Comparison of ENCODE assay signal across 8 cellular contexts in the genomic region with DNA sequence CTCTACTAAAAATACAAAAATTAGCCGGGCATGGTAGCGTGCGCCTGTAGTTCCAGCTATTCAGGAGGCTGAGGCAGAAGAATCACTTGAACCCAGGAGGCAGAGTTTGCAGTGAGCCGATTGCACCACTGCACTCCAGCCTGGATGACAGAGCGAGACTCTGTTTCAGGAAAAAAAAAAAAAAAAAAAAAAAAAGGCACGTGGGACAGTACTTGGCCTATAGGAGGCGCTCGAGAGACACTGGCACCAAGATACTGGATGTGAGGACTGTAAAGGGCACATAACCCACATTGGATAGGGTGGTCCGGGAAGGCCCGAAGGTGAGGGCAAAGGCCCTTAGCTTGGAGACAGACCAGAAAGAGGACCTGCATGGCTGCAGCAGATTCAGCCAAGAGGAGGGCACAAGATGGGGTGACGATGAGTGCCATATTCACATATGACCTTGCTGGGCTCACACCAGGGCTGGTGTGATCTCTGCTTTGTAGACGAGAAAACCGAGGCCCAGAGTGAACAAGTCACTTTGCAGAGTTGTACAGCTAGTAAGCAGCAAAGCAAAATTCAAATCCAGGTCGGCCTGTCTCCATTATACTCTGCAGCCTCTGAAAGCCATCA.
DNase-seq lines count a peak whose midpoint lies in the region; ATAC-seq and TF ChIP-seq lines count a peak whose summit lies in the region.

No MANE protein-coding gene starts in this region.

- intact Hi-C loops in Caco-2 (cut with micrococcal nuclease; ENCODE audit: unreplicated experiment), result no loop called here

- H3K27ac ChIP-seq in GM23248 (no peak overlapping the region), SJCRH30 (no peak overlapping the region), trophoblast cell (ENCODE audit: low read depth, low read length) (no peak overlapping the region)

- no peaks in the 10 kb centered on the region for H3K4me1 Mint-ChIP-seq in Caco-2 (ENCODE audit: low read depth, unreplicated experiment)

- no peak overlapping the region for H2BK5ac ChIP-seq in trophoblast cell (ENCODE audit: low read depth, low read length, poor library complexity)

- 0 out of 2 replicates have a peak, but pooled peaks cover 6% of the 10 kb centered on the region for H3F3A ChIP-seq in GM23248 (ENCODE audit: insufficient read depth)

- no peak overlapping the region for H3K9ac ChIP-seq in GM23248
- H3K9ac ChIP-seq in trophoblast cell (ENCODE audit: low read length), result no peak overlapping the region

- H3K4me2 ChIP-seq in GM23248 (ENCODE audit: unreplicated experiment), result no peak overlapping the region
- peak overlapping the region; percentile 12 for H3K4me2 ChIP-seq in trophoblast cell (ENCODE audit: low read length)

- H3K79me1 ChIP-seq in trophoblast cell (ENCODE audit: low read length), result no peaks in the 10 kb centered on the region

- no peaks in the 10 kb centered on the region for H3K9me3 ChIP-seq in Caco-2
- no peaks in the 10 kb centered on the region for H3K9me3 ChIP-seq in GM23248 (ENCODE audit: low read depth)
- no peaks in the 10 kb centered on the region for H3K9me3 ChIP-seq in SJCRH30 (replicated peaks)
- peaks cover 1% of the 10 kb centered on the region for H3K9me3 ChIP-seq in trophoblast cell (ENCODE audit: insufficient read depth, low read depth, low read length)

- no peak overlapping the region for H2AK5ac ChIP-seq in trophoblast cell (ENCODE audit: low read length)

- 68 to 70% methylated on average over 14 of the region's 14 CpGs for WGBS in GM23248 (ENCODE audit: low coverage in 1 of 2, low lambda C conversion rate in 2 of 2, missing lambda C conversion rate in 2 of 2), 2 experiments
- no CpG with 5 or more reads among the region's 14 CpGs for WGBS in trophoblast cell (ENCODE audit: extremely low coverage, insufficient coverage, insufficient read length)

- peak; percentile 59 to 65 for TF ChIP-seq CTCF in Caco-2 (IDR thresholded peaks at IDR 0.05; ENCODE audit: insufficient read depth in 1 of 2, low read depth in 1 of 2, low read length in 1 of 2, severe bottlenecking in 1 of 2, unreplicated experiment in 1 of 2)
- TF ChIP-seq CTCF in epithelial cell of esophagus (IDR thresholded peaks at IDR 0.05; ENCODE audit: insufficient read depth, low read depth, low read length, missing control alignments), result peak; percentile 75

- peaks cover 73% of the 10 kb centered on the region for H3K36me3 Mint-ChIP-seq in Caco-2 (ENCODE audit: insufficient read depth, unreplicated experiment)

- H3K27me3 ChIP-seq in Caco-2 (replicated peaks; ENCODE audit: control insufficient read depth, insufficient read depth, low read length) (no peaks in the 10 kb centered on the region; the same call in 1 of the 2 replicates), GM23248 (replicated peaks; ENCODE audit: insufficient read depth) (no peaks in the 10 kb centered on the region), SJCRH30 (no peaks in the 10 kb centered on the region), trophoblast cell (ENCODE audit: insufficient read depth, low read length) (no peaks in the 10 kb centered on the region)

- H3K14ac ChIP-seq in trophoblast cell (ENCODE audit: low read length), result no peak overlapping the region

- no peak for ATAC-seq in HG02588 (IDR thresholded peaks at IDR 0.05; ENCODE audit: unreplicated experiment)
- no peak for ATAC-seq in GM18867 (IDR thresholded peaks at IDR 0.05; ENCODE audit: unreplicated experiment)

- no peak overlapping the region for H3K4me3 Mint-ChIP-seq in Caco-2 (ENCODE audit: unreplicated experiment)

- H3K36me3 ChIP-seq in Caco-2 (ENCODE audit: control insufficient read depth, insufficient read depth, low read length), result peaks cover 3% of the 10 kb centered on the region
- H3K36me3 ChIP-seq in GM23248 (ENCODE audit: low read depth), result no peaks in the 10 kb centered on the region; the same call in 1 of the 2 replicates
- peaks cover 2% of the 10 kb centered on the region; the same call in 1 of the 2 replicates for H3K36me3 ChIP-seq in SJCRH30
- peaks cover 6 to 9% of the 10 kb centered on the region in 2 experiments for H3K36me3 ChIP-seq in trophoblast cell (ENCODE audit: control insufficient read depth in 1 of 2, insufficient read depth in 2 of 2, low read length in 2 of 2)

- CTCF ChIA-PET in Caco-2 (lab: Charles Lee), result interaction anchor here (0.7 to 1.1 kb wide), 2 partner anchors 9 to 185 kb away, joined by 6 to 7 read pairs; no protein-coding TSS in a partner anchor

- H2AFZ ChIP-seq in GM23248, result no peak overlapping the region
- H2AFZ ChIP-seq in trophoblast cell (ENCODE audit: insufficient read depth, low read length, poor library complexity), result no peak overlapping the region

- no peaks in the 10 kb centered on the region for H3K79me2 ChIP-seq in GM23248 (ENCODE audit: insufficient read depth)
- H3K79me2 ChIP-seq in trophoblast cell (ENCODE audit: control insufficient read depth, insufficient read depth, low read length, poor library complexity), result no peaks in the 10 kb centered on the region

- no peaks in the 10 kb centered on the region for H4K20me1 ChIP-seq in GM23248 (ENCODE audit: insufficient read depth)

- POLR2A ChIA-PET in Caco-2 (lab: Charles Lee), result no interaction called here

- no peak overlapping the region for H4K91ac ChIP-seq in trophoblast cell (ENCODE audit: low read depth, low read length)

- no peaks in the 10 kb centered on the region for H3K9me2 ChIP-seq in GM23248 (ENCODE audit: insufficient read depth)

- H3K27me3 Mint-ChIP-seq in Caco-2 (ENCODE audit: insufficient read depth, unreplicated experiment), result no peaks in the 10 kb centered on the region

- H3K27ac Mint-ChIP-seq in Caco-2 (ENCODE audit: unreplicated experiment), result peak overlapping the region; percentile 69

- H2BK12ac ChIP-seq in trophoblast cell (ENCODE audit: low read length), result no peak overlapping the region

- no peak overlapping the region for H4K12ac ChIP-seq in trophoblast cell (ENCODE audit: low read depth, low read length)

- no peak overlapping the region for H4K8ac ChIP-seq in trophoblast cell (ENCODE audit: low read depth, low read length)

- H3K4me3 ChIP-seq in Caco-2 (ENCODE audit: low read depth, low read length) (no peak overlapping the region), GM23248 (no peak overlapping the region), SJCRH30 (no peak overlapping the region), epithelial cell of esophagus (ENCODE audit: low read length) (no peak overlapping the region), trophoblast cell (ENCODE audit: low read depth, low read length) (no peak overlapping the region)

- no peaks in the 10 kb centered on the region for H3K9me3 Mint-ChIP-seq in Caco-2 (ENCODE audit: unreplicated experiment)

- H3K18ac ChIP-seq in trophoblast cell (ENCODE audit: low read length), result no peak overlapping the region

- in situ Hi-C loops in GM23248 (cut with MboI), result no loop called here

- no peak overlapping the region for H3K23ac ChIP-seq in trophoblast cell (ENCODE audit: low read length)

- no peak overlapping the region for H2BK120ac ChIP-seq in trophoblast cell (ENCODE audit: insufficient read depth, low read length, poor library complexity)

- BruUV-seq in Caco-2 (replicated peaks; lab: Mats Ljungman, UMichigan), result no TSS peak

- H3K4ac ChIP-seq in trophoblast cell (ENCODE audit: low read depth, low read length), result no peak overlapping the region

- peak in 1 of 2 experiments; percentile 37 for DNase-seq in Caco-2
- DNase-seq in GM23248, result peak; percentile 65
- peak; percentile 28 to 50 for DNase-seq in SJCRH30
- DNase-seq in epithelial cell of esophagus (ENCODE audit: low read depth), result peak; percentile 62
- peak in 1 of 2 donors; percentile 48 for DNase-seq in trophoblast cell
- no peak for DNase-seq in DMS114 treated with DMSO at 0.1 percent for 48 hours (lab: John Stamatoyannopoulos, UW; ENCODE audit: unreplicated experiment)

- H3K4me1 ChIP-seq in Caco-2 (no peaks in the 10 kb centered on the region), GM23248 (ENCODE audit: insufficient read depth) (no peaks in the 10 kb centered on the region), SJCRH30 (peaks cover 4% of the 10 kb centered on the region; the same call in 1 of the 2 replicates), trophoblast cell (ENCODE audit: control insufficient read depth in 1 of 2, insufficient read depth in 2 of 2, low read length in 2 of 2) (peaks cover 2 to 8% of the 10 kb centered on the region in 2 experiments)
